In the genomic region with DNA sequence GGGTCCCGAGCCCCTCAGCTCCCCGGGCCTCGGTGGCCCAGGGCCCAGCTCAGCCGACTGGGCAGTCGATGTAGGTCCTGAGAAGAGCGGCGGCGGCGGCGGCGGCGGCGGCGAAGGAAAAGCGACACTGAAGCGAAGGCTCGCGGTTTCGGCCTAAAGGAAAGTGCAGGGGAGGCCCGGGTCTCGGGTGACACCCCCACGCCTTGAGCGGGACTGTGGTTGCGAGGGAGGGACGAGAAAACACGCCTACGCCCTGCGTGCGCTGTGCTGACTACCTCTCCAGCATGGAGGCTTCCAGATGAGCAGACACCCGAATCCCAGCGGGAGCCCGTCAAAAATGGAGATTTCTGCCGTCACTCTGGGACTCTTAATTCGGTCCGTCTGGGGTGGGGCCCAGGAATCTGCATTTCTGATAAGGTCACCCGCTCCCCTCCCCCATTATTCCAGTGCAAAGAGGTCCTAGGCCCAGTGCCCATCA, we compare ENCODE assay signal across 8 cellular contexts. TPM values are rescaled to one million over a fixed set of nuclear protein-coding genes. Genes with fewer than 3 reads are reported as not detected.
A peak's percentile ranks its signal among the peaks of the same experiment; 100 is the strongest.
DNase-seq lines count a peak whose midpoint lies in the region; ATAC-seq and TF ChIP-seq lines count a peak whose summit lies in the region.

No MANE protein-coding gene starts in this region.

- no peaks in the 10 kb centered on the region for H3K9me3 ChIP-seq in SK-N-MC (ENCODE audit: low read depth, low read length)
- no peaks in the 10 kb centered on the region for H3K9me3 ChIP-seq in cardiac muscle cell (ENCODE audit: low read depth)

- H3K4me3 ChIP-seq in GM23338 (peak overlapping the region; percentile 84), SK-N-MC (peak overlapping the region; percentile 99), cardiac muscle cell (peak overlapping the region; percentile 75)

- H3F3A ChIP-seq in GM23338 (replicated peaks; ENCODE audit: low read depth) = peaks cover 4% of the 10 kb centered on the region; the same call in 1 of the 2 replicates

- H3K4me2 ChIP-seq in GM23338 = peak overlapping the region; percentile 78

- H4K20me1 ChIP-seq in GM23338 (replicated peaks; ENCODE audit: insufficient read depth) = no peaks in the 10 kb centered on the region

- peaks cover 16% of the 10 kb centered on the region for H3K27me3 Mint-ChIP-seq in GM23338 (ENCODE audit: insufficient read depth, low read depth, poor library complexity)
- H3K27me3 Mint-ChIP-seq in activated naive CD8-positive, alpha-beta T cell treated with anti-CD3 and anti-CD28 coated beads for 36 hours = peaks cover 6% of the 10 kb centered on the region
- peaks cover 8% of the 10 kb centered on the region for H3K27me3 Mint-ChIP-seq in type B pancreatic cell

- peaks cover 13% of the 10 kb centered on the region for H3K36me3 Mint-ChIP-seq in GM23338 (ENCODE audit: low read depth)
- H3K36me3 Mint-ChIP-seq in activated naive CD8-positive, alpha-beta T cell treated with anti-CD3 and anti-CD28 coated beads for 36 hours = peaks cover 2% of the 10 kb centered on the region
- peaks cover 4% of the 10 kb centered on the region for H3K36me3 Mint-ChIP-seq in type B pancreatic cell

- H3K36me3 ChIP-seq in GM23338 (ENCODE audit: insufficient read depth) (no peaks in the 10 kb centered on the region), SK-N-MC (ENCODE audit: insufficient read depth, low read length) (no peaks in the 10 kb centered on the region), cardiac muscle cell (no peaks in the 10 kb centered on the region)

- ATAC-seq in GM23338 = peak; percentile 49

- no peak for TF ChIP-seq CTCF in GM23338 (conservative IDR thresholded peaks at IDR 0.05; ENCODE audit: low read depth in 2 of 2)
- no peak for TF ChIP-seq CTCF in cardiac muscle cell (IDR thresholded peaks at IDR 0.05; ENCODE audit: low read depth, low read length)
- no peak for TF ChIP-seq CTCF in type B pancreatic cell (conservative IDR thresholded peaks at IDR 0.05)

- no peaks in the 10 kb centered on the region for H3K9me2 ChIP-seq in GM23338 (ENCODE audit: insufficient read depth)

- peak overlapping the region; percentile 96 for H2AFZ ChIP-seq in GM23338

- H3K79me2 ChIP-seq in GM23338 (replicated peaks; ENCODE audit: insufficient read depth) = no peaks in the 10 kb centered on the region

- H3K9ac ChIP-seq in SK-N-MC (ENCODE audit: insufficient read length) = peak overlapping the region; percentile 81

- H3K27ac ChIP-seq in GM23338 (ENCODE audit: low read depth) (peak overlapping the region; percentile 32; the same call in 1 of the 2 replicates), SK-N-MC (peak overlapping the region; percentile 81), cardiac muscle cell (peak overlapping the region; percentile 86)

- DNase-seq in ELR (ENCODE audit: low read depth) (peak; percentile 76), GM23338 (ENCODE audit: low spot score) (peak; percentile 88), Kasumi-1 (lab: John Stamatoyannopoulos, UW) (peak; percentile 50 to 66), SK-N-MC (ENCODE audit: low read depth, low spot score) (no peak), cardiac muscle cell (ENCODE audit: low read depth in 1 of 2, low spot score in 1 of 2) (peak; percentile 62 to 74), pons (ENCODE audit: low spot score) (peak; percentile 63), type B pancreatic cell (ENCODE audit: extremely low spot score, unreplicated experiment) (peak; percentile 77)
- peak; percentile 58 for DNase-seq in activated naive CD8-positive, alpha-beta T cell treated with anti-CD3 and anti-CD28 coated beads for 36 hours

- peaks cover 13% of the 10 kb centered on the region for H3K4me1 Mint-ChIP-seq in GM23338
- H3K4me1 Mint-ChIP-seq in activated naive CD8-positive, alpha-beta T cell treated with anti-CD3 and anti-CD28 coated beads for 36 hours = peaks cover 28% of the 10 kb centered on the region
- H3K4me1 Mint-ChIP-seq in type B pancreatic cell (ENCODE audit: unreplicated experiment) = peaks cover 27% of the 10 kb centered on the region

- H3K9me3 Mint-ChIP-seq in GM23338 = peaks cover 19% of the 10 kb centered on the region
- H3K9me3 Mint-ChIP-seq in activated naive CD8-positive, alpha-beta T cell treated with anti-CD3 and anti-CD28 coated beads for 36 hours = no peaks in the 10 kb centered on the region
- H3K9me3 Mint-ChIP-seq in type B pancreatic cell = peaks cover 5% of the 10 kb centered on the region

- H3K27me3 ChIP-seq in GM23338 (ENCODE audit: insufficient read depth) (no peaks in the 10 kb centered on the region), cardiac muscle cell (no peaks in the 10 kb centered on the region)

- H3K27ac Mint-ChIP-seq in GM23338 = peak overlapping the region; percentile 7
- H3K27ac Mint-ChIP-seq in activated naive CD8-positive, alpha-beta T cell treated with anti-CD3 and anti-CD28 coated beads for 36 hours = peak overlapping the region; percentile 90
- H3K27ac Mint-ChIP-seq in type B pancreatic cell = peak overlapping the region; percentile 97

- no peaks in the 10 kb centered on the region; the same call in 1 of the 2 replicates for H3K4me1 ChIP-seq in GM23338 (ENCODE audit: insufficient read depth)
- no peaks in the 10 kb centered on the region for H3K4me1 ChIP-seq in cardiac muscle cell (ENCODE audit: low read depth)

- H3K4me3 Mint-ChIP-seq in GM23338 = peak overlapping the region; percentile 91
- H3K4me3 Mint-ChIP-seq in activated naive CD8-positive, alpha-beta T cell treated with anti-CD3 and anti-CD28 coated beads for 36 hours = peak overlapping the region; percentile 90
- peak overlapping the region; percentile 97 for H3K4me3 Mint-ChIP-seq in type B pancreatic cell

TF ChIP-seq in GM23338, 12 proteins besides CTCF, POLR2A, EP300 and RAD21 (continues in another document):
- TF ChIP-seq POLR2AphosphoS5 (IDR thresholded peaks at IDR 0.05; ENCODE audit: low read depth) (peak; percentile 37; the same call in 1 of the 2 replicates), NANOG (IDR thresholded peaks at IDR 0.05; ENCODE audit: borderline replicate concordance) (no peak)
- TF ChIP-seq, protein P1, sequence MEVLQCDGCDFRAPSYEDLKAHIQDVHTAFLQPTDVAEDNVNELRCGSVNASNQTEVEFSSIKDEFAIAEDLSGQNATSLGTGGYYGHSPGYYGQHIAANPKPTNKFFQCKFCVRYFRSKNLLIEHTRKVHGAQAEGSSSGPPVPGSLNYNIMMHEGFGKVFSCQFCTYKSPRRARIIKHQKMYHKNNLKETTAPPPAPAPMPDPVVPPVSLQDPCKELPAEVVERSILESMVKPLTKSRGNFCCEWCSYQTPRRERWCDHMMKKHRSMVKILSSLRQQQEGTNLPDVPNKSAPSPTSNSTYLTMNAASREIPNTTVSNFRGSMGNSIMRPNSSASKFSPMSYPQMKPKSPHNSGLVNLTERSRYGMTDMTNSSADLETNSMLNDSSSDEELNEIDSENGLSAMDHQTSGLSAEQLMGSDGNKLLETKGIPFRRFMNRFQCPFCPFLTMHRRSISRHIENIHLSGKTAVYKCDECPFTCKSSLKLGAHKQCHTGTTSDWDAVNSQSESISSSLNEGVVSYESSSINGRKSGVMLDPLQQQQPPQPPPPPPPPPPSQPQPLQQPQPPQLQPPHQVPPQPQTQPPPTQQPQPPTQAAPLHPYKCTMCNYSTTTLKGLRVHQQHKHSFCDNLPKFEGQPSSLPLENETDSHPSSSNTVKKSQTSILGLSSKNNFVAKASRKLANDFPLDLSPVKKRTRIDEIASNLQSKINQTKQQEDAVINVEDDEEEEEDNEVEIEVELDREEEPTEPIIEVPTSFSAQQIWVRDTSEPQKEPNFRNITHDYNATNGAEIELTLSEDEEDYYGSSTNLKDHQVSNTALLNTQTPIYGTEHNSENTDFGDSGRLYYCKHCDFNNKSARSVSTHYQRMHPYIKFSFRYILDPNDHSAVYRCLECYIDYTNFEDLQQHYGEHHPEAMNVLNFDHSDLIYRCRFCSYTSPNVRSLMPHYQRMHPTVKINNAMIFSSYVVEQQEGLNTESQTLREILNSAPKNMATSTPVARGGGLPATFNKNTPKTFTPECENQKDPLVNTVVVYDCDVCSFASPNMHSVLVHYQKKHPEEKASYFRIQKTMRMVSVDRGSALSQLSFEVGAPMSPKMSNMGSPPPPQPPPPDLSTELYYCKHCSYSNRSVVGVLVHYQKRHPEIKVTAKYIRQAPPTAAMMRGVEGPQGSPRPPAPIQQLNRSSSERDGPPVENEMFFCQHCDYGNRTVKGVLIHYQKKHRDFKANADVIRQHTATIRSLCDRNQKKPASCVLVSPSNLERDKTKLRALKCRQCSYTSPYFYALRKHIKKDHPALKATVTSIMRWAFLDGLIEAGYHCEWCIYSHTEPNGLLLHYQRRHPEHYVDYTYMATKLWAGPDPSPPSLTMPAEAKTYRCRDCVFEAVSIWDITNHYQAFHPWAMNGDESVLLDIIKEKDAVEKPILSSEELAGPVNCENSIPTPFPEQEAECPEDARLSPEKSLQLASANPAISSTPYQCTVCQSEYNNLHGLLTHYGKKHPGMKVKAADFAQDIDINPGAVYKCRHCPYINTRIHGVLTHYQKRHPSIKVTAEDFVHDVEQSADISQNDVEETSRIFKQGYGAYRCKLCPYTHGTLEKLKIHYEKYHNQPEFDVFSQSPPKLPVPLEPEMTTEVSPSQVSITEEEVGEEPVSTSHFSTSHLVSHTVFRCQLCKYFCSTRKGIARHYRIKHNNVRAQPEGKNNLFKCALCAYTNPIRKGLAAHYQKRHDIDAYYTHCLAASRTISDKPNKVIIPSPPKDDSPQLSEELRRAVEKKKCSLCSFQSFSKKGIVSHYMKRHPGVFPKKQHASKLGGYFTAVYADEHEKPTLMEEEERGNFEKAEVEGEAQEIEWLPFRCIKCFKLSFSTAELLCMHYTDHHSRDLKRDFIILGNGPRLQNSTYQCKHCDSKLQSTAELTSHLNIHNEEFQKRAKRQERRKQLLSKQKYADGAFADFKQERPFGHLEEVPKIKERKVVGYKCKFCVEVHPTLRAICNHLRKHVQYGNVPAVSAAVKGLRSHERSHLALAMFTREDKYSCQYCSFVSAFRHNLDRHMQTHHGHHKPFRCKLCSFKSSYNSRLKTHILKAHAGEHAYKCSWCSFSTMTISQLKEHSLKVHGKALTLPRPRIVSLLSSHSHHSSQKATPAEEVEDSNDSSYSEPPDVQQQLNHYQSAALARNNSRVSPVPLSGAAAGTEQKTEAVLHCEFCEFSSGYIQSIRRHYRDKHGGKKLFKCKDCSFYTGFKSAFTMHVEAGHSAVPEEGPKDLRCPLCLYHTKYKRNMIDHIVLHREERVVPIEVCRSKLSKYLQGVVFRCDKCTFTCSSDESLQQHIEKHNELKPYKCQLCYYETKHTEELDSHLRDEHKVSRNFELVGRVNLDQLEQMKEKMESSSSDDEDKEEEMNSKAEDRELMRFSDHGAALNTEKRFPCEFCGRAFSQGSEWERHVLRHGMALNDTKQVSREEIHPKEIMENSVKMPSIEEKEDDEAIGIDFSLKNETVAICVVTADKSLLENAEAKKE (CRISPR knock-in tag; IDR thresholded peaks at IDR 0.05) = no peak

RNA-seq across cellular contexts. Expression of a gene that starts 31.2 kb away (rescaled TPM):
- 48.1 and 55.5 TPM in 2 replicates for total RNA-seq in GM23338 (2014; rRNA removed; shearing (Covaris generic))
- polyA plus RNA-seq in GM23338 (2016; fragmentation: Nextera tagmentation; extraction: Ambion mirVana) (80.2 and 91.3 TPM in 2 replicates), cardiac muscle cell (38.5 and 64.0 TPM in 2 replicates)
- total RNA-seq in activated naive CD8-positive, alpha-beta T cell treated with anti-CD3 and anti-CD28 coated beads for 36 hours = 100 to 1,000 TPM; 114 to 117 TPM
- total RNA-seq in cardiac muscle cell (10.4 and 13.9 TPM in 2 replicates), type B pancreatic cell (ENCODE audit: low replicate concordance) (47.1 and 55.1 TPM in 2 replicates)

Comparison
In these comparisons a context has a peak if more than half of its experiments do, and no peak if none do; other contexts are left out.
1. H3K27ac ChIP-seq: peak in every context shown above with its lines; median percentile 86 in cardiac muscle cell; 81 in SK-N-MC; 32 in GM23338.
2. H3K27ac Mint-ChIP-seq: peak in every context shown above with its lines; median percentile 97 in type B pancreatic cell; 90 in activated naive CD8-positive, alpha-beta T cell treated with anti-CD3 and anti-CD28 coated beads for 36 hours; 7 in GM23338.